ENCODE assay signal across 7 cellular contexts in genomic region chr7:100887186-100887954, GRCh38. TPM values are rescaled to one million over a fixed set of nuclear protein-coding genes. Genes with fewer than 3 reads are reported as not detected.
A peak's percentile ranks its signal among the peaks of the same experiment; 100 is the strongest.
DNase-seq lines count a peak whose midpoint lies in the region; ATAC-seq and TF ChIP-seq lines count a peak whose summit lies in the region.

No MANE protein-coding gene starts in this region.

- peaks cover 73% of the 10 kb centered on the region for H3K36me3 Mint-ChIP-seq in effector memory CD8-positive, alpha-beta T cell (ENCODE audit: insufficient read depth)

- peak overlapping the region; percentile 90 to 93 for H3K27ac Mint-ChIP-seq in effector memory CD8-positive, alpha-beta T cell

- peak in 3 of 5 experiments; percentile 56 to 89 (median 71) for DNase-seq in T-helper 2 cell
- DNase-seq in effector memory CD8-positive, alpha-beta T cell: peak; percentile 35 to 45 (median 38)
- DNase-seq in stimulated activated naive CD4-positive, alpha-beta T cell treated with Interleukin-2 at 50 U/mL for 16 hours (lab: John Stamatoyannopoulos, UW): peak; percentile 36
- DNase-seq in sciatic nerve (ENCODE audit: low spot score): no peak
- no peak for DNase-seq in SK-N-DZ (ENCODE audit: low spot score)

- peak; percentile 59 for TF ChIP-seq POLR2A in GM19193 (IDR thresholded peaks at IDR 0.05; ENCODE audit: extremely low read depth, insufficient read depth, insufficient read length)

- H3K9me3 Mint-ChIP-seq in effector memory CD8-positive, alpha-beta T cell: no peaks in the 10 kb centered on the region

- H3K27me3 Mint-ChIP-seq in effector memory CD8-positive, alpha-beta T cell: peaks cover 13 to 23% of the 10 kb centered on the region in 2 donors

- intact Hi-C loops in sciatic nerve (cut with DNase I): no loop called here

- peak overlapping the region; percentile 84 for H3K4me3 Mint-ChIP-seq in effector memory CD8-positive, alpha-beta T cell

- H3K4me1 Mint-ChIP-seq in effector memory CD8-positive, alpha-beta T cell (ENCODE audit: low read depth in 2 of 2): peaks cover 44 to 50% of the 10 kb centered on the region in 2 donors

- ATAC-seq in HG03196 (IDR thresholded peaks at IDR 0.05; ENCODE audit: unreplicated experiment) (peak; percentile 32), sciatic nerve (no peak)
- peak; percentile 21 for ATAC-seq in effector memory CD8-positive, alpha-beta T cell (replicated peaks)

RNA-seq across cellular contexts. Expression of gene UFSP1, which starts 2.1 kb away (rescaled TPM):
- total RNA-seq in sciatic nerve: 2.9 TPM
- polyA plus RNA-seq in SK-N-DZ (2014; cell fraction: cytosol; rRNA removed): 1.4 and 2.5 TPM in 2 replicates
- 1.7 and 3.6 TPM in 2 replicates for polyA plus RNA-seq in SK-N-DZ (2014; cell fraction: nucleus; rRNA removed)

RNA-seq across cellular contexts. Expression of gene ACHE, which starts 8.3 kb away (rescaled TPM):
- total RNA-seq in sciatic nerve: 0.94 TPM
- polyA plus RNA-seq in SK-N-DZ (2014; cell fraction: cytosol; rRNA removed): 1.0 and 2.4 TPM in 2 replicates
- 1.9 and 4.2 TPM in 2 replicates for polyA plus RNA-seq in SK-N-DZ (2014; cell fraction: nucleus; rRNA removed)

RNA-seq across cellular contexts. Expression of gene SRRT, which starts 12.5 kb away (rescaled TPM):
- total RNA-seq in sciatic nerve: 114 TPM
- polyA plus RNA-seq in SK-N-DZ (2014; cell fraction: cytosol; rRNA removed): 90.7 and 111 TPM in 2 replicates
- 447 and 506 TPM in 2 replicates for polyA plus RNA-seq in SK-N-DZ (2014; cell fraction: nucleus; rRNA removed)

RNA-seq across cellular contexts. Expression of gene TRIP6, which starts 20.2 kb away (rescaled TPM):
- 62.6 TPM for total RNA-seq in sciatic nerve
- polyA plus RNA-seq in SK-N-DZ (2014; cell fraction: cytosol; rRNA removed): 0.49 and 2.7 TPM in 2 replicates
- polyA plus RNA-seq in SK-N-DZ (2014; cell fraction: nucleus; rRNA removed): 2.1 and 11.7 TPM in 2 replicates

RNA-seq across cellular contexts. Expression of gene SLC12A9, which starts 34.9 kb away (rescaled TPM):
- 28.7 TPM for total RNA-seq in sciatic nerve
- 12.9 and 13.8 TPM in 2 replicates for polyA plus RNA-seq in SK-N-DZ (2014; cell fraction: cytosol; rRNA removed)
- polyA plus RNA-seq in SK-N-DZ (2014; cell fraction: nucleus; rRNA removed): 24.2 and 33.9 TPM in 2 replicates

Comparison
In these comparisons a context has a peak if more than half of its experiments do, and no peak if none do; other contexts are left out.
1. DNase-seq: peak in T-helper 2 cell (3 of 5), effector memory CD8-positive, alpha-beta T cell (3 of 3) and stimulated activated naive CD4-positive, alpha-beta T cell treated with Interleukin-2 at 50 U/mL for 16 hours (single experiment); none in sciatic nerve (single experiment) and SK-N-DZ (single experiment).